ENCODE assay signal across 17 cellular contexts in the genomic region with DNA sequence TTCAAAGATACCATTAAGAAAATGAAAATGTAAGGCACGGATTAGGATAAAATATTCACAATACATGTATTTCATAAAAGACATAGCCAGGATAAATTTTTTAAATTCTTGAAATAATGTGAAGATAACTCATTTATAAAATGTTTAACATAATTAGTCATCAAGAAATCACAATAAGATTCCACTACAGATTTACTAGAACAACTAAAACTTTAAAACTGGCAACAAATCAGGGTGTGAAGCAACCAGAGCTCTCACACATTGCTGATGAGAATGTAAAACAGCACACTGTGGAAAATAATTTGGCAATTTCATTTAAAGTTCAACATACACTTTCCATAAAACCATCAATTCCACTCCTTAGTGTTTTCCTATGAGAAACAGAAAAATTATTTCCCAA.
DNase-seq lines count a peak whose midpoint lies in the region; ATAC-seq, FAIRE-seq and TF ChIP-seq lines count a peak whose summit lies in the region.
"Had no signal": no experiment of that assay in that cellular context is flagged by ENCODE, and none has a peak within 500 bp of the region (broad histone marks: within the 10 kb centered on the region; RNA-seq: fewer than 3 reads in every experiment).

No MANE protein-coding gene starts in this region.

- H3K36me3 ChIP-seq in bronchial epithelial cell (ENCODE audit: control insufficient read depth, insufficient read depth, low read length) (no peaks in the 10 kb centered on the region), BE2C (no peaks in the 10 kb centered on the region), tibial artery (no peaks in the 10 kb centered on the region)

- DNase-seq in AG10803 (ENCODE audit: low read depth) (peak; percentile 59), HCEC 1CT (peak; percentile 61), bronchial epithelial cell (ENCODE audit: low read depth) (peak; percentile 4), fibroblast of villous mesenchyme (ENCODE audit: low read depth) (peak; percentile 11), BE2C (no peak), tibial artery (no peak), T-cell (no peak)
- no peak for DNase-seq in activated T-cell treated with anti-CD3 and anti-CD28 coated beads, Interleukin-2, amount 50 U/mL, for 48 hours
- DNase-seq: Caco-2, GDM1, KG1, NCI-H1417, NCI-H1930, NCI-H2171 treated with DMSO at 0.1 percent for 48 hours, NCI-H510A had no signal

- POLR2A ChIA-PET in T-cell (lab: Charles Lee): no interaction called here

- TF ChIP-seq CTCF in AG10803 (conservative IDR thresholded peaks at IDR 0.05; ENCODE audit: low read length) (no peak), bronchial epithelial cell (IDR thresholded peaks at IDR 0.05; ENCODE audit: insufficient read depth, low read length, severe bottlenecking) (no peak), fibroblast of villous mesenchyme (IDR thresholded peaks at IDR 0.05; ENCODE audit: insufficient read depth, low read depth, low read length) (no peak), BE2C (IDR thresholded peaks at IDR 0.05; ENCODE audit: low read depth, low read length) (no peak), tibial artery (IDR thresholded peaks at IDR 0.05) (no peak)

- H3K27ac Mint-ChIP-seq in T-cell: no peak overlapping the region

- H3K36me3 Mint-ChIP-seq in T-cell: no peaks in the 10 kb centered on the region

- H3K4me3 Mint-ChIP-seq in T-cell: no peak overlapping the region

- peaks cover 1 to 4% of the 10 kb centered on the region in 2 donors for H3K27me3 Mint-ChIP-seq in T-cell

- CTCF ChIA-PET in T-cell (lab: Charles Lee): no interaction called here

- H3K9me3 ChIP-seq in BE2C (no peaks in the 10 kb centered on the region), tibial artery (no peaks in the 10 kb centered on the region)
- H3K9me3 ChIP-seq: A549, Caco-2 had no signal

- H3K4me1 ChIP-seq in BE2C: no peaks in the 10 kb centered on the region
- H3K4me1 ChIP-seq in tibial artery: no peaks in the 10 kb centered on the region
- H3K4me1 ChIP-seq: Caco-2 had no signal

- H3K27me3 ChIP-seq in bronchial epithelial cell (ENCODE audit: control insufficient read depth, insufficient read depth, low read length) (no peaks in the 10 kb centered on the region), BE2C (no peaks in the 10 kb centered on the region), tibial artery (no peaks in the 10 kb centered on the region)

- no peak for ATAC-seq in T-cell (replicated peaks in 1 of 4)
- ATAC-seq: A549 had no signal

- H3K4me3 ChIP-seq in AG10803 (ENCODE audit: low read length) (no peak overlapping the region), bronchial epithelial cell (ENCODE audit: low read depth, low read length) (no peak overlapping the region), fibroblast of villous mesenchyme (ENCODE audit: low read depth, low read length) (no peak overlapping the region), BE2C (ENCODE audit: low read depth, low read length) (no peak overlapping the region), tibial artery (no peak overlapping the region)
- H3K4me3 ChIP-seq: A549 had no signal

- intact Hi-C loops in tibial artery (cut with DNase I; ENCODE audit: low total_unique reads): no loop called here

- H3K27ac ChIP-seq in tibial artery: no peak overlapping the region
- H3K27ac ChIP-seq: A549 had no signal

- H3K9me3 Mint-ChIP-seq in T-cell: no peaks in the 10 kb centered on the region

- no peaks in the 10 kb centered on the region for H3K4me1 Mint-ChIP-seq in T-cell

- FAIRE-seq in bronchial epithelial cell (lab: Jason Lieb, UNC): no peak
- FAIRE-seq: A549, H1 had no signal

Comparison
In these comparisons a context has a peak if more than half of its experiments do, and no peak if none do; other contexts are left out.
1. DNase-seq: peak in AG10803 (single experiment), HCEC 1CT (single experiment), bronchial epithelial cell (single experiment) and fibroblast of villous mesenchyme (single experiment); none in activated T-cell treated with anti-CD3 and anti-CD28 coated beads, Interleukin-2, amount 50 U/mL, for 48 hours (0 of 2), BE2C (single experiment), tibial artery (0 of 2) and T-cell (0 of 34).